ENCODE assay signal across 11 cellular contexts in the genomic region with DNA sequence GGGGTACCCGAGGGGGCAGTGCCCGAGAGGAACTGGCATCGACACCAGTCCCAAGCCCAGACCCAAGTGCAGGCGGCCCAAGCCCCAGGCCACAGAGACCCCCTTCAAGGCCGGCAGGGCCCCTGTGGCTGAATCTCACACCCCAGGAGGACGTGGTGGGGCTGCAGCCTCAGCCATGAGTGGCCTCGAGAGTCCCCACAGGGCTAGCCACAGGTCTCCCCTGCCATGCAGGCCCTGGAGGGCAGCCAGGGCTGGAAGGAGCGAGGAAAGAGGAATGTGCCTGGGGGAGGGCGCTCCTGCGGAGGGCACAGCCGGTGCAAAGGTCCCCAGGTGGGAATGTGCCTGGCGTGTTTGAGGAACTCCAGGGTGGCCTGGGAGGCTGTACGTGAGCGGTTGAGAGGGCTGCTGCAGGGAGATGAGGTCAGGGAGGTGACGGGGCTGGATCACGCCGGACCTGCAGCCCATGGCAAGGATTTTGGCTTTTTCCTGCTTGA.
DNase-seq lines count a peak whose midpoint lies in the region; ATAC-seq and TF ChIP-seq lines count a peak whose summit lies in the region.
"Had no signal": no experiment of that assay in that cellular context is flagged by ENCODE, and none has a peak within 500 bp of the region (broad histone marks: within the 10 kb centered on the region; RNA-seq: fewer than 3 reads in every experiment).

No MANE protein-coding gene starts in this region.

- no peaks in the 10 kb centered on the region for H3K27me3 ChIP-seq in esophagus muscularis mucosa
- H3K27me3 ChIP-seq in aorta (ENCODE audit: control insufficient read depth in 1 of 2, insufficient read depth in 2 of 2, low read length in 1 of 2): no peaks in the 10 kb centered on the region

- H3K4me3 ChIP-seq in esophagus muscularis mucosa (no peak overlapping the region), aorta (ENCODE audit: low read length in 2 of 2) (no peak overlapping the region)
- H3K4me3 ChIP-seq: coronary artery had no signal

- H3K36me3 ChIP-seq in esophagus muscularis mucosa: peaks cover 4 to 76% (median 68%) of the 10 kb centered on the region in 4 donors
- H3K36me3 ChIP-seq in aorta (ENCODE audit: control insufficient read depth in 1 of 2, insufficient read depth in 2 of 2, low read length in 1 of 2): no peaks in the 10 kb centered on the region

- no peak for TF ChIP-seq EP300 in esophagus muscularis mucosa (IDR thresholded peaks at IDR 0.05)

- DNase-seq in Daoy (ENCODE audit: low read depth) (peak; percentile 48), NCI-H2171 treated with DMSO at 0.1 percent for 48 hours (lab: John Stamatoyannopoulos, UW) (peak; percentile 41), esophagus muscularis mucosa (ENCODE audit: extremely low spot score) (no peak), renal cortical epithelial cell (ENCODE audit: low read depth) (peak; percentile 25), middle frontal gyrus (ENCODE audit: extremely low spot score, low spot score) (no peak), aorta (no peak)
- DNase-seq in stimulated activated CD4-positive, alpha-beta T cell treated with anti-CD3 and anti-CD28 coated beads, Interleukin-12 subunit alpha, Interleukin-12 subunit beta, amount 100 ng/mL, for 4 hours: no peak
- DNase-seq in stimulated activated CD4-positive, alpha-beta T cell treated with anti-CD3 and anti-CD28 coated beads, Interleukin-2, amount 100 ng/mL, for 24 hours: no peak
- DNase-seq: naive thymus-derived CD8-positive, alpha-beta T cell; NCI-H1105 had no signal

- H3K4me1 ChIP-seq in esophagus muscularis mucosa (peaks cover 21 to 74% (median 43%) of the 10 kb centered on the region in 4 donors), aorta (ENCODE audit: control insufficient read depth in 1 of 2, insufficient read depth in 2 of 2, low read length in 2 of 2) (no peaks in the 10 kb centered on the region)

- H3K27ac ChIP-seq in esophagus muscularis mucosa (replicated peaks in 1 of 4): peak overlapping the region; percentile 24 to 70 (median 64)
- no peak overlapping the region for H3K27ac ChIP-seq in aorta (ENCODE audit: low read depth in 1 of 2, low read length in 2 of 2)

- H3K9me3 ChIP-seq in esophagus muscularis mucosa: no peaks in the 10 kb centered on the region
- no peaks in the 10 kb centered on the region for H3K9me3 ChIP-seq in aorta (ENCODE audit: control insufficient read depth, low read length)

- no peak for ATAC-seq in aorta (ENCODE audit: low FRiP score)
- ATAC-seq: naive thymus-derived CD8-positive, alpha-beta T cell had no signal

- WGBS in esophagus muscularis mucosa: 75% methylated on average over 14 of the region's 17 CpGs
- WGBS in aorta, 2 donors: 78 to 80% methylated on average over 17 of the region's 17 CpGs

- no peak for TF ChIP-seq CTCF in esophagus muscularis mucosa (IDR thresholded peaks at IDR 0.05)

- TF ChIP-seq POLR2A in esophagus muscularis mucosa (IDR thresholded peaks at IDR 0.05; ENCODE audit: low read depth): no peak

- intact Hi-C loops in esophagus muscularis mucosa (cut with DNase I) (no loop called here), aorta (cut with DNase I) (no loop called here)

Comparison
In these comparisons a context has a peak if more than half of its experiments do, and no peak if none do; other contexts are left out.
1. DNase-seq: peak in Daoy (single experiment), NCI-H2171 treated with DMSO at 0.1 percent for 48 hours (single experiment) and renal cortical epithelial cell (single experiment); none in esophagus muscularis mucosa (single experiment), middle frontal gyrus (single experiment), aorta (0 of 2), stimulated activated CD4-positive, alpha-beta T cell treated with anti-CD3 and anti-CD28 coated beads, Interleukin-12 subunit alpha, Interleukin-12 subunit beta, amount 100 ng/mL, for 4 hours (single experiment) and stimulated activated CD4-positive, alpha-beta T cell treated with anti-CD3 and anti-CD28 coated beads, Interleukin-2, amount 100 ng/mL, for 24 hours (0 of 2).
2. H3K27ac ChIP-seq: peak in esophagus muscularis mucosa (4 of 4); none in aorta (0 of 2).